Comparison of ENCODE assay signal across 8 cellular contexts in genomic region chr14:69694730-69695663, GRCh38.
A peak's percentile ranks its signal among the peaks of the same experiment; 100 is the strongest.
DNase-seq lines count a peak whose midpoint lies in the region; ATAC-seq and TF ChIP-seq lines count a peak whose summit lies in the region.

No MANE protein-coding gene starts in this region.

- no peaks in the 10 kb centered on the region for H3K79me2 ChIP-seq in PC-9 (ENCODE audit: low read depth)

- no peak for TF ChIP-seq EP300 in sigmoid colon (IDR thresholded peaks at IDR 0.05)

- H3K9me3 ChIP-seq in PC-9 (ENCODE audit: insufficient read depth, low read depth), result no peaks in the 10 kb centered on the region
- H3K9me3 ChIP-seq in sigmoid colon, result no peaks in the 10 kb centered on the region

- H3K27me3 ChIP-seq in PC-9 (ENCODE audit: insufficient read depth, low read depth) (no peaks in the 10 kb centered on the region), sigmoid colon (no peaks in the 10 kb centered on the region), brain microvascular endothelial cell (replicated peaks) (no peaks in the 10 kb centered on the region)

- peaks cover 8% of the 10 kb centered on the region for H3K4me1 ChIP-seq in PC-9 (replicated peaks; ENCODE audit: insufficient read depth)
- peaks cover 0 to 64% (median 42%) of the 10 kb centered on the region in 4 donors for H3K4me1 ChIP-seq in sigmoid colon

- H3K36me3 ChIP-seq in PC-9 (ENCODE audit: low read depth), result no peaks in the 10 kb centered on the region
- H3K36me3 ChIP-seq in sigmoid colon, result no peaks in the 10 kb centered on the region
- no peaks in the 10 kb centered on the region for H3K36me3 ChIP-seq in brain microvascular endothelial cell (replicated peaks)

- in situ Hi-C loops in brain microvascular endothelial cell (cut with HindIII; ENCODE audit: low pct_ligation_motif_present, low sequenced_read_pairs), result no loop called here

- no peaks in the 10 kb centered on the region for H3F3A ChIP-seq in PC-9 (ENCODE audit: insufficient read depth, low read depth)

- no peaks in the 10 kb centered on the region for H3K9me2 ChIP-seq in PC-9 (ENCODE audit: insufficient read depth)

- ATAC-seq in GM21447 (IDR thresholded peaks at IDR 0.05; ENCODE audit: unreplicated experiment) (peak; percentile 16), HG03565 (IDR thresholded peaks at IDR 0.05; ENCODE audit: unreplicated experiment) (no peak)

- no peak overlapping the region for H3K4me2 ChIP-seq in PC-9

- no peak overlapping the region for H3K4me3 ChIP-seq in PC-9
- H3K4me3 ChIP-seq in fibroblast of the aortic adventitia (ENCODE audit: low read depth, low read length), result no peak overlapping the region
- H3K4me3 ChIP-seq in sigmoid colon, result no peak overlapping the region
- no peak overlapping the region for H3K4me3 ChIP-seq in brain microvascular endothelial cell (ENCODE audit: low read depth, low read length)

- TF ChIP-seq CTCF in PC-9 (conservative IDR thresholded peaks at IDR 0.05), result no peak
- no peak for TF ChIP-seq CTCF in fibroblast of the aortic adventitia (IDR thresholded peaks at IDR 0.05; ENCODE audit: insufficient read depth, low read length)
- no peak for TF ChIP-seq CTCF in sigmoid colon (IDR thresholded peaks at IDR 0.05)
- TF ChIP-seq CTCF in brain microvascular endothelial cell (IDR thresholded peaks at IDR 0.05; ENCODE audit: low read depth, low read length, missing control alignments), result no peak

- DNase-seq in PC-9, result peak in 1 of 2 experiments; percentile 17
- DNase-seq in fibroblast of the aortic adventitia (ENCODE audit: low read depth), result peak; percentile 46
- DNase-seq in sigmoid colon, result no peak
- no peak for DNase-seq in T-helper 9 cell
- no peak for DNase-seq in NCI-H2107 treated with DMSO at 0.1 percent for 48 hours (lab: John Stamatoyannopoulos, UW; ENCODE audit: unreplicated experiment)
- DNase-seq in brain microvascular endothelial cell, result no peak

- no peak overlapping the region for H2AFZ ChIP-seq in PC-9

- CTCF ChIA-PET in PC-9 (lab: Charles Lee), result interaction anchor here (0.7 kb wide), 1 partner anchor 12 kb away, joined by 3 read pairs; no protein-coding TSS in a partner anchor

- WGBS in sigmoid colon, 2 donors, result 65 to 74% methylated on average over 10 of the region's 10 CpGs

- POLR2A ChIA-PET in PC-9 (lab: Charles Lee; ENCODE audit: unreplicated experiment), result no interaction called here

- no peak overlapping the region for H3K27ac ChIP-seq in PC-9
- H3K27ac ChIP-seq in sigmoid colon, result peak overlapping the region; percentile 50 to 66 (median 58)
- H3K27ac ChIP-seq in brain microvascular endothelial cell, result no peak overlapping the region

- TF ChIP-seq POLR2A in sigmoid colon (IDR thresholded peaks at IDR 0.05), result no peak

- intact Hi-C loops in PC-9 (cut with micrococcal nuclease; ENCODE audit: unreplicated experiment), result loop anchor here (2.0 kb wide), 1 partner anchor 36 kb away; no protein-coding TSS in a partner anchor
- intact Hi-C loops in sigmoid colon (cut with DNase I), result no loop called here

- no peaks in the 10 kb centered on the region for H4K20me1 ChIP-seq in PC-9 (ENCODE audit: insufficient read depth)

- TSS peak; percentile 19 for BruUV-seq in PC-9 (replicated peaks; lab: Mats Ljungman, UMichigan)

Comparison
In these comparisons a context has a peak if more than half of its experiments do, and no peak if none do; other contexts are left out.
1. H3K27ac ChIP-seq: peak in sigmoid colon (4 of 4); none in PC-9 (single experiment) and brain microvascular endothelial cell (single experiment).